ENCODE assay signal across 1 cellular context in genomic region chr1:30780409-30780808, GRCh38.
TF ChIP-seq lines count a peak whose summit lies in the region.

No MANE protein-coding gene starts in this region.

TF ChIP-seq in WTC11, 78 proteins besides CTCF, POLR2A, EP300 and RAD21 (continued from another document):
- TF ChIP-seq, protein P1, sequence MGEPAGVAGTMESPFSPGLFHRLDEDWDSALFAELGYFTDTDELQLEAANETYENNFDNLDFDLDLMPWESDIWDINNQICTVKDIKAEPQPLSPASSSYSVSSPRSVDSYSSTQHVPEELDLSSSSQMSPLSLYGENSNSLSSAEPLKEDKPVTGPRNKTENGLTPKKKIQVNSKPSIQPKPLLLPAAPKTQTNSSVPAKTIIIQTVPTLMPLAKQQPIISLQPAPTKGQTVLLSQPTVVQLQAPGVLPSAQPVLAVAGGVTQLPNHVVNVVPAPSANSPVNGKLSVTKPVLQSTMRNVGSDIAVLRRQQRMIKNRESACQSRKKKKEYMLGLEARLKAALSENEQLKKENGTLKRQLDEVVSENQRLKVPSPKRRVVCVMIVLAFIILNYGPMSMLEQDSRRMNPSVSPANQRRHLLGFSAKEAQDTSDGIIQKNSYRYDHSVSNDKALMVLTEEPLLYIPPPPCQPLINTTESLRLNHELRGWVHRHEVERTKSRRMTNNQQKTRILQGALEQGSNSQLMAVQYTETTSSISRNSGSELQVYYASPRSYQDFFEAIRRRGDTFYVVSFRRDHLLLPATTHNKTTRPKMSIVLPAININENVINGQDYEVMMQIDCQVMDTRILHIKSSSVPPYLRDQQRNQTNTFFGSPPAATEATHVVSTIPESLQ (CRISPR knock-in tag; IDR thresholded peaks at IDR 0.05): no peak
- TF ChIP-seq ZBTB21 (CRISPR knock-in tag; IDR thresholded peaks at IDR 0.05; ENCODE audit: borderline replicate concordance): no peak
- TF ChIP-seq IRF2 (CRISPR knock-in tag; IDR thresholded peaks at IDR 0.05; ENCODE audit: borderline replicate concordance, low read depth): no peak
- no peak for TF ChIP-seq FOXJ3 (CRISPR knock-in tag; IDR thresholded peaks at IDR 0.05; ENCODE audit: borderline replicate concordance)
- TF ChIP-seq ATF3 (CRISPR knock-in tag; conservative IDR thresholded peaks at IDR 0.05): no peak
- TF ChIP-seq USF1 (CRISPR knock-in tag; IDR thresholded peaks at IDR 0.05): no peak
- TF ChIP-seq ZNF512 (CRISPR knock-in tag; IDR thresholded peaks at IDR 0.05; ENCODE audit: borderline replicate concordance): no peak
- TF ChIP-seq NR2C2 (CRISPR knock-in tag; IDR thresholded peaks at IDR 0.05): no peak
- no peak for TF ChIP-seq GRHL2 (CRISPR knock-in tag; IDR thresholded peaks at IDR 0.05; ENCODE audit: insufficient replicate concordance, severe bottlenecking)
- TF ChIP-seq KAT7 (CRISPR knock-in tag; IDR thresholded peaks at IDR 0.05; ENCODE audit: borderline replicate concordance): no peak
- TF ChIP-seq, protein P2, sequence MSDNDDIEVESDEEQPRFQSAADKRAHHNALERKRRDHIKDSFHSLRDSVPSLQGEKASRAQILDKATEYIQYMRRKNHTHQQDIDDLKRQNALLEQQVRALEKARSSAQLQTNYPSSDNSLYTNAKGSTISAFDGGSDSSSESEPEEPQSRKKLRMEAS (CRISPR knock-in tag; IDR thresholded peaks at IDR 0.05): no peak
- TF ChIP-seq, protein P3, sequence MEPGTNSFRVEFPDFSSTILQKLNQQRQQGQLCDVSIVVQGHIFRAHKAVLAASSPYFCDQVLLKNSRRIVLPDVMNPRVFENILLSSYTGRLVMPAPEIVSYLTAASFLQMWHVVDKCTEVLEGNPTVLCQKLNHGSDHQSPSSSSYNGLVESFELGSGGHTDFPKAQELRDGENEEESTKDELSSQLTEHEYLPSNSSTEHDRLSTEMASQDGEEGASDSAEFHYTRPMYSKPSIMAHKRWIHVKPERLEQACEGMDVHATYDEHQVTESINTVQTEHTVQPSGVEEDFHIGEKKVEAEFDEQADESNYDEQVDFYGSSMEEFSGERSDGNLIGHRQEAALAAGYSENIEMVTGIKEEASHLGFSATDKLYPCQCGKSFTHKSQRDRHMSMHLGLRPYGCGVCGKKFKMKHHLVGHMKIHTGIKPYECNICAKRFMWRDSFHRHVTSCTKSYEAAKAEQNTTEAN (CRISPR knock-in tag; IDR thresholded peaks at IDR 0.05): no peak
